Comparison of ENCODE assay signal across 8 cellular contexts in the genomic region with DNA sequence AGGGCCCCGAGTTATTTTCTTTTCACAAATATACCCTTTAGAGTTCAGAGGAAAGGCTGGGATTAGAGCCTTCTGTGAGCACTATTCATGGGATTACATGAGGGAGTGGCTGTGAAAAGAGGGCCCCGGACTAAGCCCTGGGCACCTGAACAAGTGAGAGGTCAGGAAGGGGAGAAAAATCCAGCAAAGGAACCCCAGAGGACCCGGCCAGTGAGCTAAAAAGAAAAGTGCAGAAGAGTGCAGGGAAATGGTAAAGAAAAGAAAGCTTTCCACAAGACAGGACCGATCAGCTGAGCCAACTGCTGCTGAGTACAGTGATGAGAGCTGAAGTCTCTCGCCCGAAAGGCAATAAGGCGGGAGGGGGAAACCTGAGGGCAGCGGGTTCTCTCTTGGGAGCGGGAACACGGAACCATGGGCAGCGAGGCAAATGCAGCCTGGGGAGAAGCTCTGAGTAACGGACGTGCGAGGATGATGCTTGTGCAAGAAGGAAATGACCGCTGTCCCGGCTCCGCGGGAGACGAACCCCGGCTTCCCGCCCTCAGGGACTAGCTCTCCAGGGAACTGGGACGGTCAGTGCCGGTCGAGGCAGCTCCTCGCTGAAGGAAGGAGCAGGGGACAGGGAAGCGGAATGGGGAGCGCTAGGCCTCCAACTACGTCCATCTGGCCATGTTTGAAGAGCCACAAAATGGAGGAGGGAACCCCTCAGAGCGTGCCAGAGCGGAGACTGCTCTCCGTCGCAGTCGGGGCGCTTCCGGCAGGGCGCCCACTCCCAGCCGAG. TPM values are rescaled to one million over a fixed set of nuclear protein-coding genes. Genes with fewer than 3 reads are reported as not detected.
DNase-seq lines count a peak whose midpoint lies in the region; ATAC-seq and TF ChIP-seq lines count a peak whose summit lies in the region.

No MANE protein-coding gene starts in this region.

- H3K27me3 ChIP-seq in BE2C: no peaks in the 10 kb centered on the region
- H3K27me3 ChIP-seq in thymus (ENCODE audit: control insufficient read depth, insufficient read depth): peaks cover 2% of the 10 kb centered on the region

- WGBS in thymus: 7% methylated on average over 37 of the region's 37 CpGs

- intact Hi-C loops in natural killer cell (cut with micrococcal nuclease): loop anchor here (5.0 to 10.0 kb wide), 2 partner anchors 136 to 283 kb away; partner anchors contain the start of gene B9D1

- no peaks in the 10 kb centered on the region for H3K36me3 Mint-ChIP-seq in activated T-cell treated with anti-CD3 and anti-CD28 coated beads, Interleukin-2, amount 50 U/mL, for 72 hours (ENCODE audit: insufficient read depth in 2 of 2)
- no peaks in the 10 kb centered on the region for H3K36me3 Mint-ChIP-seq in natural killer cell

- H3K4me3 ChIP-seq in BE2C (ENCODE audit: low read depth, low read length): peak overlapping the region; percentile 77
- peak overlapping the region; percentile 83 for H3K4me3 ChIP-seq in fibroblast of villous mesenchyme (ENCODE audit: low read depth, low read length)
- H3K4me3 ChIP-seq in thymus (ENCODE audit: low read length): peak overlapping the region; percentile 58

- H3K9me3 Mint-ChIP-seq in activated T-cell treated with anti-CD3 and anti-CD28 coated beads, Interleukin-2, amount 50 U/mL, for 72 hours: no peaks in the 10 kb centered on the region
- H3K9me3 Mint-ChIP-seq in natural killer cell: no peaks in the 10 kb centered on the region

- peak overlapping the region; percentile 95 to 96 for H3K4me3 Mint-ChIP-seq in activated T-cell treated with anti-CD3 and anti-CD28 coated beads, Interleukin-2, amount 50 U/mL, for 72 hours
- H3K4me3 Mint-ChIP-seq in natural killer cell: peak overlapping the region; percentile 98

- no peak for TF ChIP-seq CTCF in BE2C (IDR thresholded peaks at IDR 0.05; ENCODE audit: low read depth, low read length)
- no peak for TF ChIP-seq CTCF in fibroblast of villous mesenchyme (IDR thresholded peaks at IDR 0.05; ENCODE audit: insufficient read depth, low read depth, low read length)
- no peak for TF ChIP-seq CTCF in natural killer cell (IDR thresholded peaks at IDR 0.05)

- no peaks in the 10 kb centered on the region for H3K9me3 ChIP-seq in BE2C
- H3K9me3 ChIP-seq in thymus (ENCODE audit: control insufficient read depth): no peaks in the 10 kb centered on the region

- peak overlapping the region; percentile 74 for H3K27ac Mint-ChIP-seq in activated T-cell treated with anti-CD3 and anti-CD28 coated beads, Interleukin-2, amount 50 U/mL, for 72 hours
- H3K27ac Mint-ChIP-seq in natural killer cell: peak overlapping the region; percentile 80 to 89

- DNase-seq in BE2C: peak; percentile 37
- DNase-seq in NOMO-1 treated with DMSO at 0.1 percent for 48 hours (lab: John Stamatoyannopoulos, UW; ENCODE audit: unreplicated experiment): peak; percentile 65
- DNase-seq in activated T-cell treated with anti-CD3 and anti-CD28 coated beads, Interleukin-2, amount 50 U/mL, for 72 hours: peak; percentile 44 to 45
- peak; percentile 75 for DNase-seq in fibroblast of villous mesenchyme (ENCODE audit: low read depth)
- DNase-seq in natural killer cell: peak; percentile 37

- peaks cover 43% of the 10 kb centered on the region for H3K4me1 Mint-ChIP-seq in activated T-cell treated with anti-CD3 and anti-CD28 coated beads, Interleukin-2, amount 50 U/mL, for 72 hours (ENCODE audit: low read depth)
- H3K4me1 Mint-ChIP-seq in natural killer cell: peaks cover 36 to 55% of the 10 kb centered on the region in 2 donors

- H3K27me3 Mint-ChIP-seq in activated T-cell treated with anti-CD3 and anti-CD28 coated beads, Interleukin-2, amount 50 U/mL, for 72 hours (ENCODE audit: low read depth): no peaks in the 10 kb centered on the region
- H3K27me3 Mint-ChIP-seq in natural killer cell (ENCODE audit: low read depth in 2 of 2): no peaks in the 10 kb centered on the region

- peak; percentile 18 for ATAC-seq in GM18873 (IDR thresholded peaks at IDR 0.05; ENCODE audit: low FRiP score, unreplicated experiment)
- peak; percentile 31 for ATAC-seq in HG03342 (IDR thresholded peaks at IDR 0.05; ENCODE audit: unreplicated experiment)
- ATAC-seq in activated T-cell treated with anti-CD3 and anti-CD28 coated beads, Interleukin-2, amount 50 U/mL, for 72 hours (replicated peaks in 1 of 2): peak; percentile 60 to 63
- peak; percentile 30 to 35 (median 31) for ATAC-seq in natural killer cell

- H3K27ac ChIP-seq in thymus (ENCODE audit: low read depth): peak overlapping the region; percentile 90

- H3K36me3 ChIP-seq in BE2C (no peaks in the 10 kb centered on the region), thymus (ENCODE audit: control insufficient read depth, insufficient read depth) (no peaks in the 10 kb centered on the region)

- H3K4me1 ChIP-seq in BE2C (no peaks in the 10 kb centered on the region), thymus (ENCODE audit: control insufficient read depth, insufficient read depth, low read length) (no peaks in the 10 kb centered on the region)

RNA-seq across cellular contexts. Expression of gene ALDH3A2, which starts 0.7 kb away (rescaled TPM):
- 22.5 TPM for polyA plus RNA-seq in BE2C (2012; ENCODE audit: insufficient read depth, insufficient read length, low read depth)
- total RNA-seq in activated T-cell treated with anti-CD3 and anti-CD28 coated beads, Interleukin-2, amount 50 U/mL, for 72 hours: 10 to 100 TPM; 19.7 to 25.1 TPM
- total RNA-seq in fibroblast of villous mesenchyme (34.5 and 36.7 TPM in 2 replicates), natural killer cell (10 to 100 TPM; 25.3 to 33.7 (median 31.4) TPM)
- polyA plus RNA-seq in thymus: 50.9 TPM

Comparison
In these comparisons a context has a peak if more than half of its experiments do, and no peak if none do; other contexts are left out.
1. Peak in every context shown above with its lines: DNase-seq, ATAC-seq, H3K4me3 ChIP-seq and H3K27ac ChIP-seq.